ENCODE assay signal across 1 cellular context in the genomic region with DNA sequence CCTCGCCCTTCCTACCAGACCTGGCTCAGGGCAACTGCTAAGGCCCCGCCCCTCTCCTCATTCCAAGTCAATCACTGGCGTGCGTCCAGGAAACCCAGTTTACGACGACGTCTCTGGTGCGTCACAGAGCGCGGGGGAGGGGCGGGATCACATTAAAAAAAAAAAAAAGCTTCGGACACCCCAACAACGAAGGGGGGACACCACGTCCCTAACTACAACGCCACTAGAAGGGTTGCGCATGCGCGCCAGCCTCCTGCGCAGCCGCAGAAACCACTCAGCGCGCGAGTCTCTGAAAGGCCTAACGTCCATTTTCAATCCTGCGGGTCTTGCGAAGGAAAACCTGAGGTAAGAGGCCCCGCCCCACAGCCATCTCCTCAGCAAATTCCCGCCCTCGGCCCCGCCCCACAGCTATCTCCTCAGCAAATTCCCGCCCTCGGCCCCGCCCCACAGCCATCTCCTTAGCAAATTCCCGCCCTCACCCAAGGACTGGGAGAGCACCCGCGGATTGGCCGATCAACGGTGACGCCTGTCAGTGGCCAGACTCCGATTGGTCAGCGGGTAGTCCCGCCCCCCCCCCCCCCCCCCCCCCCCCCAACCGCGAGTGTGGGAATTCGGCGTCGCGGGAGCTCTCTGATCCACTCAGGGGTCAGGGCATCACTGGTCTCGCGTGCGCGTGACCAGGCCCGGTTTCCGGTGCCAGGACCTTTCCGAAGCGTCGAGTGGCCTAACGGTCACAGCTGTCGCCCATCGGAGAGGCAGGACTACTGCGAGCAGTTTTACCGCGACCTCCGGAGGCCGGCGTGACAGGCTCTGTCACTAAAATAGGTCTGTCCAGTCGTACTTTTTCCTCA.
A peak's percentile ranks its signal among the peaks of the same experiment; 100 is the strongest.
TF ChIP-seq lines count a peak whose summit lies in the region.

A gene with protein sequence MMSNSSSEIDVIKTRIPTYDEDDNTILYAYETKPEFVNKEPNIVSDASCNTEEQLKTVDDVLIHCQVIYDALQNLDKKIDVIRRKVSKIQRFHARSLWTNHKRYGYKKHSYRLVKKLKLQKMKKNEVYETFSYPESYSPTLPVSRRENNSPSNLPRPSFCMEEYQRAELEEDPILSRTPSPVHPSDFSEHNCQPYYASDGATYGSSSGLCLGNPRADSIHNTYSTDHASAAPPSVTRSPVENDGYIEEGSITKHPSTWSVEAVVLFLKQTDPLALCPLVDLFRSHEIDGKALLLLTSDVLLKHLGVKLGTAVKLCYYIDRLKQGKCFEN (plus strand): TSS at position 638 of the 851 bp plus-strand sequence. CDS start 6,694 bp downstream, outside the sequence.

TF ChIP-seq in HepG2, 621 proteins besides CTCF, POLR2A, EP300 and RAD21 (continued from another document and continues in another):
- TF ChIP-seq IRF2 (CRISPR knock-in tag; IDR thresholded peaks at IDR 0.05) = no peak
- TF ChIP-seq THAP11 (CRISPR knock-in tag; IDR thresholded peaks at IDR 0.05) = peak; percentile 73
- TF ChIP-seq PHB2 (IDR thresholded peaks at IDR 0.05; ENCODE audit: partially characterized antibody) = no peak
- no peak for TF ChIP-seq ZNF20 (CRISPR knock-in tag; IDR thresholded peaks at IDR 0.05)
- peak; percentile 40; the same call in 1 of the 2 replicates for TF ChIP-seq POLR2AphosphoS5 (IDR thresholded peaks at IDR 0.05; ENCODE audit: low read depth, low read length)
- TF ChIP-seq, protein P1, sequence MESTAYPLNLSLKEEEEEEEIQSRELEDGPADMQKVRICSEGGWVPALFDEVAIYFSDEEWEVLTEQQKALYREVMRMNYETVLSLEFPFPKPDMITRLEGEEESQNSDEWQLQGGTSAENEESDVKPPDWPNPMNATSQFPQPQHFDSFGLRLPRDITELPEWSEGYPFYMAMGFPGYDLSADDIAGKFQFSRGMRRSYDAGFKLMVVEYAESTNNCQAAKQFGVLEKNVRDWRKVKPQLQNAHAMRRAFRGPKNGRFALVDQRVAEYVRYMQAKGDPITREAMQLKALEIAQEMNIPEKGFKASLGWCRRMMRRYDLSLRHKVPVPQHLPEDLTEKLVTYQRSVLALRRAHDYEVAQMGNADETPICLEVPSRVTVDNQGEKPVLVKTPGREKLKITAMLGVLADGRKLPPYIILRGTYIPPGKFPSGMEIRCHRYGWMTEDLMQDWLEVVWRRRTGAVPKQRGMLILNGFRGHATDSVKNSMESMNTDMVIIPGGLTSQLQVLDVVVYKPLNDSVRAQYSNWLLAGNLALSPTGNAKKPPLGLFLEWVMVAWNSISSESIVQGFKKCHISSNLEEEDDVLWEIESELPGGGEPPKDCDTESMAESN (CRISPR knock-in tag; conservative IDR thresholded peaks at IDR 0.05) = no peak
- TF ChIP-seq SETDB1 (CRISPR knock-in tag; IDR thresholded peaks at IDR 0.05; ENCODE audit: borderline replicate concordance) = no peak
- no peak for TF ChIP-seq ARNT (IDR thresholded peaks at IDR 0.05)
- TF ChIP-seq ZNF292 (CRISPR knock-in tag; IDR thresholded peaks at IDR 0.05; ENCODE audit: borderline replicate concordance, low read depth) = no peak
- no peak for TF ChIP-seq ZBTB20 (CRISPR knock-in tag; IDR thresholded peaks at IDR 0.05; ENCODE audit: borderline replicate concordance, low read depth)
- TF ChIP-seq TCF7L2 (IDR thresholded peaks at IDR 0.05; ENCODE audit: low read depth, low read length) = no peak
- TF ChIP-seq MED8 (CRISPR knock-in tag; IDR thresholded peaks at IDR 0.05; ENCODE audit: insufficient replicate concordance) = no peak
- no peak for TF ChIP-seq ZNF282 (IDR thresholded peaks at IDR 0.05; ENCODE audit: partially characterized antibody)
- TF ChIP-seq, protein P2, sequence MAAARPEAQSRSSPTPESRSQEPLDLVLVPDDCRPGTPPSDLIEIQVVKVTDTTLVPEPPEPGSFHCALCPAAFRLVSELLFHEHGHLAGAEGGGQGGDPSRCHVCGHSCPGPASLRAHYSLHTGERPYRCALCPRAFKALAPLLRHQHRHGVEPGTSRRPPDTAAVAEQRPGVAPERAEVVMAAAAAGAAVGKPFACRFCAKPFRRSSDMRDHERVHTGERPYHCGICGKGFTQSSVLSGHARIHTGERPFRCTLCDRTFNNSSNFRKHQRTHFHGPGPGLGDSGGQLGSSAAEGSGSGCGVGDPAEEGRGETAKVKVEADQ (CRISPR knock-in tag; IDR thresholded peaks at IDR 0.05; ENCODE audit: borderline replicate concordance) = no peak
- TF ChIP-seq, protein P3, sequence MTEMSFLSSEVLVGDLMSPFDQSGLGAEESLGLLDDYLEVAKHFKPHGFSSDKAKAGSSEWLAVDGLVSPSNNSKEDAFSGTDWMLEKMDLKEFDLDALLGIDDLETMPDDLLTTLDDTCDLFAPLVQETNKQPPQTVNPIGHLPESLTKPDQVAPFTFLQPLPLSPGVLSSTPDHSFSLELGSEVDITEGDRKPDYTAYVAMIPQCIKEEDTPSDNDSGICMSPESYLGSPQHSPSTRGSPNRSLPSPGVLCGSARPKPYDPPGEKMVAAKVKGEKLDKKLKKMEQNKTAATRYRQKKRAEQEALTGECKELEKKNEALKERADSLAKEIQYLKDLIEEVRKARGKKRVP (CRISPR knock-in tag; IDR thresholded peaks at IDR 0.05) = no peak
- no peak for TF ChIP-seq SRSF9 (IDR thresholded peaks at IDR 0.05; ENCODE audit: borderline replicate concordance, insufficient read depth, low read depth, low read length, poor library complexity, severe bottlenecking)
- TF ChIP-seq CBX1 (IDR thresholded peaks at IDR 0.05; ENCODE audit: low read depth) = no peak
- no peak for TF ChIP-seq ZNF563 (CRISPR knock-in tag; IDR thresholded peaks at IDR 0.05)
- TF ChIP-seq, protein P4, sequence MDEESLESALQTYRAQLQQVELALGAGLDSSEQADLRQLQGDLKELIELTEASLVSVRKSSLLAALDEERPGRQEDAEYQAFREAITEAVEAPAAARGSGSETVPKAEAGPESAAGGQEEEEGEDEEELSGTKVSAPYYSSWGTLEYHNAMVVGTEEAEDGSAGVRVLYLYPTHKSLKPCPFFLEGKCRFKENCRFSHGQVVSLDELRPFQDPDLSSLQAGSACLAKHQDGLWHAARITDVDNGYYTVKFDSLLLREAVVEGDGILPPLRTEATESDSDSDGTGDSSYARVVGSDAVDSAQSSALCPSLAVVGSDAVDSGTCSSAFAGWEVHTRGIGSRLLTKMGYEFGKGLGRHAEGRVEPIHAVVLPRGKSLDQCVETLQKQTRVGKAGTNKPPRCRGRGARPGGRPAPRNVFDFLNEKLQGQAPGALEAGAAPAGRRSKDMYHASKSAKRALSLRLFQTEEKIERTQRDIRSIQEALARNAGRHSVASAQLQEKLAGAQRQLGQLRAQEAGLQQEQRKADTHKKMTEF (CRISPR knock-in tag; IDR thresholded peaks at IDR 0.05) = no peak
- no peak for TF ChIP-seq SIX1 (CRISPR knock-in tag; IDR thresholded peaks at IDR 0.05; ENCODE audit: borderline replicate concordance)
- TF ChIP-seq, protein P5, sequence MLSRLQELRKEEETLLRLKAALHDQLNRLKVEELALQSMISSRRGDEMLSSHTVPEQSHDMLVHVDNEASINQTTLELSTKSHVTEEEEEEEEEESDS (CRISPR knock-in tag; IDR thresholded peaks at IDR 0.05; ENCODE audit: borderline replicate concordance) = no peak
- TF ChIP-seq, protein P6, sequence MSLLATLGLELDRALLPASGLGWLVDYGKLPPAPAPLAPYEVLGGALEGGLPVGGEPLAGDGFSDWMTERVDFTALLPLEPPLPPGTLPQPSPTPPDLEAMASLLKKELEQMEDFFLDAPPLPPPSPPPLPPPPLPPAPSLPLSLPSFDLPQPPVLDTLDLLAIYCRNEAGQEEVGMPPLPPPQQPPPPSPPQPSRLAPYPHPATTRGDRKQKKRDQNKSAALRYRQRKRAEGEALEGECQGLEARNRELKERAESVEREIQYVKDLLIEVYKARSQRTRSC (CRISPR knock-in tag; IDR thresholded peaks at IDR 0.05; ENCODE audit: low read depth) = no peak
- no peak for TF ChIP-seq PAWR (CRISPR knock-in tag; IDR thresholded peaks at IDR 0.05; ENCODE audit: borderline replicate concordance)
- no peak for TF ChIP-seq MAZ (IDR thresholded peaks at IDR 0.05; ENCODE audit: borderline replicate concordance, low read depth, low read length)
- no peak for TF ChIP-seq MAZ (CRISPR knock-in tag; IDR thresholded peaks at IDR 0.05; ENCODE audit: low read depth)
- TF ChIP-seq STAG1 (CRISPR knock-in tag; IDR thresholded peaks at IDR 0.05) = no peak
- TF ChIP-seq, protein P7, sequence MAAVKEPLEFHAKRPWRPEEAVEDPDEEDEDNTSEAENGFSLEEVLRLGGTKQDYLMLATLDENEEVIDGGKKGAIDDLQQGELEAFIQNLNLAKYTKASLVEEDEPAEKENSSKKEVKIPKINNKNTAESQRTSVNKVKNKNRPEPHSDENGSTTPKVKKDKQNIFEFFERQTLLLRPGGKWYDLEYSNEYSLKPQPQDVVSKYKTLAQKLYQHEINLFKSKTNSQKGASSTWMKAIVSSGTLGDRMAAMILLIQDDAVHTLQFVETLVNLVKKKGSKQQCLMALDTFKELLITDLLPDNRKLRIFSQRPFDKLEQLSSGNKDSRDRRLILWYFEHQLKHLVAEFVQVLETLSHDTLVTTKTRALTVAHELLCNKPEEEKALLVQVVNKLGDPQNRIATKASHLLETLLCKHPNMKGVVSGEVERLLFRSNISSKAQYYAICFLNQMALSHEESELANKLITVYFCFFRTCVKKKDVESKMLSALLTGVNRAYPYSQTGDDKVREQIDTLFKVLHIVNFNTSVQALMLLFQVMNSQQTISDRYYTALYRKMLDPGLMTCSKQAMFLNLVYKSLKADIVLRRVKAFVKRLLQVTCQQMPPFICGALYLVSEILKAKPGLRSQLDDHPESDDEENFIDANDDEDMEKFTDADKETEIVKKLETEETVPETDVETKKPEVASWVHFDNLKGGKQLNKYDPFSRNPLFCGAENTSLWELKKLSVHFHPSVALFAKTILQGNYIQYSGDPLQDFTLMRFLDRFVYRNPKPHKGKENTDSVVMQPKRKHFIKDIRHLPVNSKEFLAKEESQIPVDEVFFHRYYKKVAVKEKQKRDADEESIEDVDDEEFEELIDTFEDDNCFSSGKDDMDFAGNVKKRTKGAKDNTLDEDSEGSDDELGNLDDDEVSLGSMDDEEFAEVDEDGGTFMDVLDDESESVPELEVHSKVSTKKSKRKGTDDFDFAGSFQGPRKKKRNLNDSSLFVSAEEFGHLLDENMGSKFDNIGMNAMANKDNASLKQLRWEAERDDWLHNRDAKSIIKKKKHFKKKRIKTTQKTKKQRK (IDR thresholded peaks at IDR 0.05; ENCODE audit: low read length) = no peak
- TF ChIP-seq ZNF33A (CRISPR knock-in tag; IDR thresholded peaks at IDR 0.05; ENCODE audit: borderline replicate concordance) = no peak
- no peak for TF ChIP-seq TSC22D2 (CRISPR knock-in tag; IDR thresholded peaks at IDR 0.05; ENCODE audit: borderline replicate concordance)
- TF ChIP-seq ZNF446 (CRISPR knock-in tag; IDR thresholded peaks at IDR 0.05) = no peak
- TF ChIP-seq, protein P8, sequence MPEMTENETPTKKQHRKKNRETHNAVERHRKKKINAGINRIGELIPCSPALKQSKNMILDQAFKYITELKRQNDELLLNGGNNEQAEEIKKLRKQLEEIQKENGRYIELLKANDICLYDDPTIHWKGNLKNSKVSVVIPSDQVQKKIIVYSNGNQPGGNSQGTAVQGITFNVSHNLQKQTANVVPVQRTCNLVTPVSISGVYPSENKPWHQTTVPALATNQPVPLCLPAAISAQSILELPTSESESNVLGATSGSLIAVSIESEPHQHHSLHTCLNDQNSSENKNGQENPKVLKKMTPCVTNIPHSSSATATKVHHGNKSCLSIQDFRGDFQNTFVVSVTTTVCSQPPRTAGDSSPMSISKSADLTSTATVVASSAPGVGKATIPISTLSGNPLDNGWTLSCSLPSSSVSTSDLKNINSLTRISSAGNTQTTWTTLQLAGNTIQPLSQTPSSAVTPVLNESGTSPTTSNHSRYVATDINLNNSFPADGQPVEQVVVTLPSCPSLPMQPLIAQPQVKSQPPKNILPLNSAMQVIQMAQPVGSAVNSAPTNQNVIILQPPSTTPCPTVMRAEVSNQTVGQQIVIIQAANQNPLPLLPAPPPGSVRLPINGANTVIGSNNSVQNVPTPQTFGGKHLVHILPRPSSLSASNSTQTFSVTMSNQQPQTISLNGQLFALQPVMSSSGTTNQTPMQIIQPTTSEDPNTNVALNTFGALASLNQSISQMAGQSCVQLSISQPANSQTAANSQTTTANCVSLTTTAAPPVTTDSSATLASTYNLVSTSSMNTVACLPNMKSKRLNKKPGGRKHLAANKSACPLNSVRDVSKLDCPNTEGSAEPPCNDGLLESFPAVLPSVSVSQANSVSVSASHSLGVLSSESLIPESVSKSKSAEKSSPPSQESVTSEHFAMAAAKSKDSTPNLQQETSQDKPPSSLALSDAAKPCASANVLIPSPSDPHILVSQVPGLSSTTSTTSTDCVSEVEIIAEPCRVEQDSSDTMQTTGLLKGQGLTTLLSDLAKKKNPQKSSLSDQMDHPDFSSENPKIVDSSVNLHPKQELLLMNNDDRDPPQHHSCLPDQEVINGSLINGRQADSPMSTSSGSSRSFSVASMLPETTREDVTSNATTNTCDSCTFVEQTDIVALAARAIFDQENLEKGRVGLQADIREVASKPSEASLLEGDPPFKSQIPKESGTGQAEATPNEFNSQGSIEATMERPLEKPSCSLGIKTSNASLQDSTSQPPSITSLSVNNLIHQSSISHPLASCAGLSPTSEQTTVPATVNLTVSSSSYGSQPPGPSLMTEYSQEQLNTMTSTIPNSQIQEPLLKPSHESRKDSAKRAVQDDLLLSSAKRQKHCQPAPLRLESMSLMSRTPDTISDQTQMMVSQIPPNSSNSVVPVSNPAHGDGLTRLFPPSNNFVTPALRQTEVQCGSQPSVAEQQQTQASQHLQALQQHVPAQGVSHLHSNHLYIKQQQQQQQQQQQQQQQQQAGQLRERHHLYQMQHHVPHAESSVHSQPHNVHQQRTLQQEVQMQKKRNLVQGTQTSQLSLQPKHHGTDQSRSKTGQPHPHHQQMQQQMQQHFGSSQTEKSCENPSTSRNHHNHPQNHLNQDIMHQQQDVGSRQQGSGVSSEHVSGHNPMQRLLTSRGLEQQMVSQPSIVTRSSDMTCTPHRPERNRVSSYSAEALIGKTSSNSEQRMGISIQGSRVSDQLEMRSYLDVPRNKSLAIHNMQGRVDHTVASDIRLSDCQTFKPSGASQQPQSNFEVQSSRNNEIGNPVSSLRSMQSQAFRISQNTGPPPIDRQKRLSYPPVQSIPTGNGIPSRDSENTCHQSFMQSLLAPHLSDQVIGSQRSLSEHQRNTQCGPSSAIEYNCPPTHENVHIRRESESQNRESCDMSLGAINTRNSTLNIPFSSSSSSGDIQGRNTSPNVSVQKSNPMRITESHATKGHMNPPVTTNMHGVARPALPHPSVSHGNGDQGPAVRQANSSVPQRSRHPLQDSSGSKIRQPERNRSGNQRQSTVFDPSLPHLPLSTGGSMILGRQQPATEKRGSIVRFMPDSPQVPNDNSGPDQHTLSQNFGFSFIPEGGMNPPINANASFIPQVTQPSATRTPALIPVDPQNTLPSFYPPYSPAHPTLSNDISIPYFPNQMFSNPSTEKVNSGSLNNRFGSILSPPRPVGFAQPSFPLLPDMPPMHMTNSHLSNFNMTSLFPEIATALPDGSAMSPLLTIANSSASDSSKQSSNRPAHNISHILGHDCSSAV (CRISPR knock-in tag; IDR thresholded peaks at IDR 0.05; ENCODE audit: borderline replicate concordance) = no peak
- TF ChIP-seq SRY (CRISPR knock-in tag; IDR thresholded peaks at IDR 0.05) = no peak
- peak; percentile 29; the same call in 1 of the 2 replicates for TF ChIP-seq KDM2A (CRISPR knock-in tag; IDR thresholded peaks at IDR 0.05; ENCODE audit: borderline replicate concordance, low read depth)
- TF ChIP-seq ZEB1 (IDR thresholded peaks at IDR 0.05; ENCODE audit: insufficient replicate concordance, low read depth) = no peak
- peak; percentile 19; the same call in 1 of the 2 replicates for TF ChIP-seq BHLHE40 (IDR thresholded peaks at IDR 0.05; ENCODE audit: low read length)
- TF ChIP-seq, protein P9, sequence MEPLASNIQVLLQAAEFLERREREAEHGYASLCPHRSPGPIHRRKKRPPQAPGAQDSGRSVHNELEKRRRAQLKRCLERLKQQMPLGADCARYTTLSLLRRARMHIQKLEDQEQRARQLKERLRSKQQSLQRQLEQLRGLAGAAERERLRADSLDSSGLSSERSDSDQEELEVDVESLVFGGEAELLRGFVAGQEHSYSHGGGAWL (CRISPR knock-in tag; IDR thresholded peaks at IDR 0.05) = no peak
- no peak for TF ChIP-seq NCOA5 (CRISPR knock-in tag; IDR thresholded peaks at IDR 0.05)
- no peak for TF ChIP-seq CAMTA2 (CRISPR knock-in tag; IDR thresholded peaks at IDR 0.05; ENCODE audit: borderline replicate concordance)
- TF ChIP-seq ZNF263 (CRISPR knock-in tag; IDR thresholded peaks at IDR 0.05) = no peak
